Comparison of ENCODE assay signal across 9 cellular contexts in the genomic region with DNA sequence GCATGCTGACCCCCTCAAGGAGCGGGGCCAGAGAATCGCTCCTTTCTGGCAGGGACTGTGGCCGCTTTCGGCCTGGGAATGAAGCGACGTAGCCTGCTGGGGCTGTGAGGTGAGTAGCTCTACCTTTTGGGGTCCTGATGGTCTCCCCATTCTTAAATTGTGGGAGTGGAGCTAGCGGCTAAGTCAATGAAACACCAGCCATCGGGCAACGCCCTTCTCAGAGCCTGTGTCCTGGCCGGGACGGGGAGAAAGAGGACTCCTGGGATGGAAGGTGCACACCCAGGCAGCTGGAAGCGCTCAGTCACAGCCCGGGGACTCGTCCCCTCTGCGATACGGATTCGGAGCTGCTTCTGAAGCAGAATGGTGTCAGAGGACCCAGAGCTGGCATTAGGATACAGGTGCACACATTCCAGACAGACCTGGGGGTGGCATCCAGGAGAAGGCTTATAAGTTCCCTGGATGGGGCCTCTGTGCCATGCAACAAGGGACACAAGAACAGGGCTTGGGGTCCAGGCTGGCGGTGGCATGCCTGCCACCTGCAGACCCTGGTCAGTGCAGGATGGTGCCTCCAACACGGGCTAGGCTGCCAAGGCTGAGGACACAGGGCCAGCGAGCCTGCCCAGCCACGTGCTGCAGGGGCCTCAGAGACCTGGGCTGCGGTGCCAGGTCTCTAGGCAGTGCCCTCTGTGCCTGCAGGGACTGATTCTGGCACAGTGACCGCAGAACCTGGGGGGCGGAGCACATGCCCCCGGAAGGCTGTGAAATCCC. TPM values are rescaled to one million over a fixed set of nuclear protein-coding genes. Genes with fewer than 3 reads are reported as not detected.
DNase-seq lines count a peak whose midpoint lies in the region; ATAC-seq and TF ChIP-seq lines count a peak whose summit lies in the region.
"Had no signal": no experiment of that assay in that cellular context is flagged by ENCODE, and none has a peak within 500 bp of the region (broad histone marks: within the 10 kb centered on the region; RNA-seq: fewer than 3 reads in every experiment).

No MANE protein-coding gene starts in this region.

- peak overlapping the region; percentile 72 for H3K4me2 ChIP-seq in PC-9
- no peak overlapping the region for H3K4me2 ChIP-seq in MM.1S (ENCODE audit: low read depth, low read length)

- DNase-seq in ELF-1 (ENCODE audit: low read depth, low spot score): peak; percentile 58
- no peak for DNase-seq in PC-9
- DNase-seq in esophagus muscularis mucosa (ENCODE audit: extremely low spot score): no peak
- DNase-seq in prostate gland (ENCODE audit: low spot score): no peak
- DNase-seq in NCI-H1930 (lab: John Stamatoyannopoulos, UW): no peak
- DNase-seq in MM.1S: no peak

- no peak overlapping the region for H3K9ac ChIP-seq in MM.1S (ENCODE audit: low read length)

- no peaks in the 10 kb centered on the region for H3K9me2 ChIP-seq in PC-9 (ENCODE audit: insufficient read depth)
- no peaks in the 10 kb centered on the region for H3K9me2 ChIP-seq in MM.1S (replicated peaks; ENCODE audit: insufficient read depth, low read length)

- H3K4me3 ChIP-seq in PC-9: peak overlapping the region; percentile 57; the same call in 1 of the 2 replicates
- peak overlapping the region; percentile 64 to 84 (median 70) for H3K4me3 ChIP-seq in esophagus muscularis mucosa
- peak overlapping the region; percentile 43 to 51 for H3K4me3 ChIP-seq in prostate gland
- H3K4me3 ChIP-seq in MM.1S (ENCODE audit: low read length): no peak overlapping the region

- peak overlapping the region; percentile 76 for H2AFZ ChIP-seq in PC-9
- H2AFZ ChIP-seq in MM.1S (ENCODE audit: low read length): no peak overlapping the region

- TF ChIP-seq CTCF in PC-9 (conservative IDR thresholded peaks at IDR 0.05) (no peak), esophagus muscularis mucosa (IDR thresholded peaks at IDR 0.05) (no peak), prostate gland (IDR thresholded peaks at IDR 0.05) (no peak), MM.1S (IDR thresholded peaks at IDR 0.05; ENCODE audit: low read length) (no peak)

- intact Hi-C loops in PC-9 (cut with micrococcal nuclease; ENCODE audit: unreplicated experiment) (no loop called here), esophagus muscularis mucosa (cut with DNase I) (loop anchor here (2.0 to 5.0 kb wide), 4 partner anchors 61 to 466 kb away; a partner anchor contains a TSS), prostate gland (cut with DNase I) (loop anchor here (5.0 kb wide), 2 partner anchors 134 to 466 kb away; a partner anchor contains a TSS)

- H3K9me3 ChIP-seq in PC-9 (ENCODE audit: insufficient read depth, low read depth) (no peaks in the 10 kb centered on the region), esophagus muscularis mucosa (no peaks in the 10 kb centered on the region), prostate gland (no peaks in the 10 kb centered on the region), MM.1S (replicated peaks; ENCODE audit: insufficient read depth, low read length) (no peaks in the 10 kb centered on the region)

- H3K27me3 ChIP-seq in PC-9 (ENCODE audit: insufficient read depth, low read depth): no peaks in the 10 kb centered on the region
- peaks cover 0 to 18% (median 0%) of the 10 kb centered on the region in 4 donors for H3K27me3 ChIP-seq in esophagus muscularis mucosa
- H3K27me3 ChIP-seq in prostate gland (replicated peaks; ENCODE audit: insufficient read depth): no peaks in the 10 kb centered on the region
- H3K27me3 ChIP-seq in MM.1S (replicated peaks; ENCODE audit: insufficient read depth, low read length): peaks cover 15% of the 10 kb centered on the region

- TF ChIP-seq EP300 in esophagus muscularis mucosa (IDR thresholded peaks at IDR 0.05): no peak

- H3K27ac ChIP-seq in PC-9: no peak overlapping the region
- H3K27ac ChIP-seq in esophagus muscularis mucosa (replicated peaks in 1 of 4): peak overlapping the region; percentile 86 to 91 (median 88)
- H3K27ac ChIP-seq in prostate gland: peak overlapping the region; percentile 53 to 70
- no peak overlapping the region for H3K27ac ChIP-seq in MM.1S (ENCODE audit: low read length)

- 29% methylated on average over 14 of the region's 25 CpGs for WGBS in esophagus muscularis mucosa
- 26% methylated on average over 25 of the region's 25 CpGs for WGBS in prostate gland

- H3K4me1 ChIP-seq in PC-9 (replicated peaks; ENCODE audit: insufficient read depth) (peaks cover 23% of the 10 kb centered on the region), esophagus muscularis mucosa (peaks cover 39 to 54% (median 54%) of the 10 kb centered on the region in 4 donors), prostate gland (replicated peaks) (peaks cover 13% of the 10 kb centered on the region), MM.1S (ENCODE audit: low read length) (0 out of 2 replicates have a peak, but pooled peaks cover 5% of the 10 kb centered on the region)

- POLR2A ChIA-PET in PC-9 (lab: Charles Lee; ENCODE audit: unreplicated experiment): interaction anchor here (0.5 to 1.5 kb wide), 7 partner anchors 45 to 1034 kb away, joined by 3 to 12 read pairs (median 4); no protein-coding TSS in a partner anchor

- peaks cover 18% of the 10 kb centered on the region; the same call in 1 of the 2 replicates for H3F3A ChIP-seq in PC-9 (ENCODE audit: insufficient read depth, low read depth)
- H3F3A ChIP-seq in MM.1S (ENCODE audit: insufficient read depth, low read length): no peaks in the 10 kb centered on the region

- ATAC-seq in HG03025 (IDR thresholded peaks at IDR 0.05; ENCODE audit: low FRiP score, unreplicated experiment) (no peak), GM18858 (IDR thresholded peaks at IDR 0.05; ENCODE audit: unreplicated experiment) (no peak)

- H3K79me2 ChIP-seq in PC-9 (ENCODE audit: low read depth) (peaks cover 15% of the 10 kb centered on the region), MM.1S (ENCODE audit: low read length) (no peaks in the 10 kb centered on the region)

- no peaks in the 10 kb centered on the region for H3K36me3 ChIP-seq in PC-9 (ENCODE audit: low read depth)
- no peaks in the 10 kb centered on the region for H3K36me3 ChIP-seq in esophagus muscularis mucosa
- no peaks in the 10 kb centered on the region for H3K36me3 ChIP-seq in prostate gland
- no peaks in the 10 kb centered on the region for H3K36me3 ChIP-seq in MM.1S (replicated peaks; ENCODE audit: insufficient read depth, low read length)

- CTCF ChIA-PET in PC-9 (lab: Charles Lee): interaction anchor here (0.6 to 0.8 kb wide), 2 partner anchors 51 to 159 kb away, joined by 3 read pairs; no protein-coding TSS in a partner anchor

- H4K20me1 ChIP-seq in PC-9 (ENCODE audit: insufficient read depth) (no peaks in the 10 kb centered on the region), MM.1S (ENCODE audit: insufficient read depth, low read length) (no peaks in the 10 kb centered on the region)

- no TSS peak for BruUV-seq in PC-9 (replicated peaks; lab: Mats Ljungman, UMichigan)

- TF ChIP-seq POLR2A in esophagus muscularis mucosa (IDR thresholded peaks at IDR 0.05; ENCODE audit: low read depth) (no peak), prostate gland (IDR thresholded peaks at IDR 0.05) (no peak)

RNA-seq across cellular contexts. Expression of a gene that starts 0.9 kb away (rescaled TPM):
- total RNA-seq in PC-9 (2021) (42.2 and 42.4 TPM in 2 replicates), esophagus muscularis mucosa (10 to 100 TPM in 3 of 4 donors, 1 to 10 TPM in 1; 7.5 to 18.1 (median 14.4) TPM), prostate gland (1 to 10 TPM; 1.4 to 2.0 TPM)

RNA-seq across cellular contexts. Expression of a gene that starts 58.1 kb away (rescaled TPM):
- total RNA-seq in PC-9 (2021): 0.24 and 0.53 TPM in 2 replicates
- total RNA-seq in esophagus muscularis mucosa: not detected
- total RNA-seq in prostate gland: 1 to 10 TPM; 2.4 to 4.8 TPM
- total RNA-seq: frontal cortex had no signal

Comparison
In these comparisons a context has a peak if more than half of its experiments do, and no peak if none do; other contexts are left out.
1. H3K27ac ChIP-seq: peak in esophagus muscularis mucosa (4 of 4) and prostate gland (2 of 2); none in PC-9 (single experiment) and MM.1S (single experiment).